8 cellular contexts compared by ENCODE assay signal in genomic region chr16:69131167-69131748, GRCh38. TPM values are rescaled to one million over a fixed set of nuclear protein-coding genes. Genes with fewer than 3 reads are reported as not detected.
A peak's percentile ranks its signal among the peaks of the same experiment; 100 is the strongest.
DNase-seq lines count a peak whose midpoint lies in the region; ATAC-seq and TF ChIP-seq lines count a peak whose summit lies in the region.

No MANE protein-coding gene starts in this region.

- CTCF ChIA-PET in activated CD4-positive, alpha-beta memory T cell treated with anti-CD3 and anti-CD28 coated beads, Interleukin-2, amount 10 ng/mL, durations not matched to agents 7 days and 5 days (lab: Charles Lee), result no interaction called here

- peaks cover 54% of the 10 kb centered on the region for H3K4me1 Mint-ChIP-seq in activated CD4-positive, alpha-beta memory T cell treated with anti-CD3 and anti-CD28 coated beads, Interleukin-2, amount 10 ng/mL, durations not matched to agents 7 days and 5 days

- peaks cover 18% of the 10 kb centered on the region for H3K79me2 ChIP-seq in parathyroid adenoma

- H3K27ac ChIP-seq in parathyroid adenoma, result peak overlapping the region; percentile 73

- TF ChIP-seq CTCF in foreskin fibroblast (IDR thresholded peaks at IDR 0.05; ENCODE audit: low read depth, low read length) (no peak), parathyroid adenoma (IDR thresholded peaks at IDR 0.05) (no peak)

- peak overlapping the region; percentile 13 for H3K9ac ChIP-seq in parathyroid adenoma

- H3K27me3 Mint-ChIP-seq in activated CD4-positive, alpha-beta memory T cell treated with anti-CD3 and anti-CD28 coated beads, Interleukin-2, amount 10 ng/mL, durations not matched to agents 7 days and 5 days, result no peaks in the 10 kb centered on the region

- H3K4me2 ChIP-seq in parathyroid adenoma (ENCODE audit: low read length), result peak overlapping the region; percentile 64

- peaks cover 34% of the 10 kb centered on the region for H3K36me3 Mint-ChIP-seq in activated CD4-positive, alpha-beta memory T cell treated with anti-CD3 and anti-CD28 coated beads, Interleukin-2, amount 10 ng/mL, durations not matched to agents 7 days and 5 days (ENCODE audit: low read depth)

- POLR2A ChIA-PET in activated CD4-positive, alpha-beta memory T cell treated with anti-CD3 and anti-CD28 coated beads, Interleukin-2, amount 10 ng/mL, durations not matched to agents 7 days and 5 days (lab: Charles Lee), result interaction anchor here (0.8 to 2.0 kb wide), 2 partner anchors 35 to 602 kb away, joined by 3 to 5 read pairs; no protein-coding TSS in a partner anchor

- no peaks in the 10 kb centered on the region for H3K36me3 ChIP-seq in parathyroid adenoma (ENCODE audit: control insufficient read depth, insufficient read depth, low read length)

- peak; percentile 58 for DNase-seq in DMS114 treated with DMSO at 0.1 percent for 48 hours (lab: John Stamatoyannopoulos, UW; ENCODE audit: unreplicated experiment)
- DNase-seq in Kasumi-1 (lab: John Stamatoyannopoulos, UW), result peak; percentile 85 to 88
- no peak for DNase-seq in activated CD4-positive, alpha-beta memory T cell treated with anti-CD3 and anti-CD28 coated beads, Interleukin-2, amount 10 ng/mL, durations not matched to agents 7 days and 5 days
- peak in 1 of 2 donors; percentile 46 for DNase-seq in foreskin fibroblast
- DNase-seq in activated effector memory CD4-positive, alpha-beta T cell treated with anti-CD3 and anti-CD28 coated beads, Interleukin-2, amount 50 U/mL, for 16 hours, result no peak

- no peaks in the 10 kb centered on the region for H3K9me3 ChIP-seq in parathyroid adenoma (ENCODE audit: control insufficient read depth, low read length)

- ATAC-seq in HG03354 (IDR thresholded peaks at IDR 0.05; ENCODE audit: poor library complexity, severe bottlenecking, unreplicated experiment) (no peak), HG03045 (IDR thresholded peaks at IDR 0.05; ENCODE audit: unreplicated experiment) (no peak)

- H3K4me3 ChIP-seq in foreskin fibroblast (ENCODE audit: low read depth in 1 of 2, low read length in 2 of 2) (peak overlapping the region; percentile 72 to 99), parathyroid adenoma (ENCODE audit: low read depth, low read length) (peak overlapping the region; percentile 92)

- peak overlapping the region; percentile 76 for H2AFZ ChIP-seq in parathyroid adenoma

- H3K4me1 ChIP-seq in parathyroid adenoma, result peaks cover 7% of the 10 kb centered on the region

- H3K27me3 ChIP-seq in parathyroid adenoma (ENCODE audit: control insufficient read depth, insufficient read depth, low read length), result no peaks in the 10 kb centered on the region

- no peaks in the 10 kb centered on the region for H3K9me3 Mint-ChIP-seq in activated CD4-positive, alpha-beta memory T cell treated with anti-CD3 and anti-CD28 coated beads, Interleukin-2, amount 10 ng/mL, durations not matched to agents 7 days and 5 days

- H3K27ac Mint-ChIP-seq in activated CD4-positive, alpha-beta memory T cell treated with anti-CD3 and anti-CD28 coated beads, Interleukin-2, amount 10 ng/mL, durations not matched to agents 7 days and 5 days, result peak overlapping the region; percentile 78

- peak overlapping the region; percentile 93 for H3K4me3 Mint-ChIP-seq in activated CD4-positive, alpha-beta memory T cell treated with anti-CD3 and anti-CD28 coated beads, Interleukin-2, amount 10 ng/mL, durations not matched to agents 7 days and 5 days

RNA-seq across cellular contexts. Expression of gene CHTF8, which starts 1.1 kb away (rescaled TPM):
- total RNA-seq in activated CD4-positive, alpha-beta memory T cell treated with anti-CD3 and anti-CD28 coated beads, Interleukin-2, amount 10 ng/mL, durations not matched to agents 7 days and 5 days, result 100 to 1,000 TPM; 133 to 138 TPM

RNA-seq across cellular contexts. Expression of gene UTP4, which starts 1.2 kb away (rescaled TPM):
- 10 to 100 TPM; 39.7 to 48.7 TPM for total RNA-seq in activated CD4-positive, alpha-beta memory T cell treated with anti-CD3 and anti-CD28 coated beads, Interleukin-2, amount 10 ng/mL, durations not matched to agents 7 days and 5 days

RNA-seq across cellular contexts. Expression of gene HAS3, which starts 25.8 kb away (rescaled TPM):
- total RNA-seq in activated CD4-positive, alpha-beta memory T cell treated with anti-CD3 and anti-CD28 coated beads, Interleukin-2, amount 10 ng/mL, durations not matched to agents 7 days and 5 days, result under 1 TPM; 0.38 to 0.71 TPM

RNA-seq across cellular contexts. Expression of gene SNTB2, which starts 55.7 kb away (rescaled TPM):
- 10 to 100 TPM; 23.3 to 25.9 TPM for total RNA-seq in activated CD4-positive, alpha-beta memory T cell treated with anti-CD3 and anti-CD28 coated beads, Interleukin-2, amount 10 ng/mL, durations not matched to agents 7 days and 5 days

Comparison
In these comparisons a context has a peak if more than half of its experiments do, and no peak if none do; other contexts are left out.
1. DNase-seq: peak in DMS114 treated with DMSO at 0.1 percent for 48 hours (single experiment) and Kasumi-1 (2 of 2); none in activated CD4-positive, alpha-beta memory T cell treated with anti-CD3 and anti-CD28 coated beads, Interleukin-2, amount 10 ng/mL, durations not matched to agents 7 days and 5 days (single experiment) and activated effector memory CD4-positive, alpha-beta T cell treated with anti-CD3 and anti-CD28 coated beads, Interleukin-2, amount 50 U/mL, for 16 hours (single experiment).